In the genomic region with DNA sequence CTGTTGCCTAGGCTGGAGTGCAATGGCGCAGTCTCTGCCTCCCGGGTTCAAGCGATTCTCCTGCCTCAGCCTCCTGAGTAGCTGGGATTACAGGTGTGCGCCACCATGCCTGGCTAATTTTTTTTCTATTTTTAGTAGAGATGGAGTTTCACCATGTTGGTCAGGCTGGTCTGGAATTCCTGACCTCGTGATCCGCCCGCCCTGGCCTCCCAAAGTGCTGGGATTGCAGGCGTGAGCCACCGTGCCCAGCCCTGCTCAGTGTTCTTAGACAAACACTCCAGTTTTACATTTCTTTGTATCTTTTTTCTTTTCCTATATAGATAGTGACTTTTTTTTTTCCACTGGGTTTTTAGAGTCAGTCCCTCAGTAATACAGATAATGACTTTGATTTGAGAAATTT, we compare ENCODE assay signal across 7 cellular contexts. TPM values are rescaled to one million over a fixed set of nuclear protein-coding genes. Genes with fewer than 3 reads are reported as not detected.
DNase-seq lines count a peak whose midpoint lies in the region; ATAC-seq, FAIRE-seq and TF ChIP-seq lines count a peak whose summit lies in the region.
"Not testable (repeated sequence)": the region's sequence is repeated elsewhere in the genome, so short reads cannot be mapped to it uniquely, and the experiment has no call there.

No MANE protein-coding gene starts in this region.

- H3K9me3 Mint-ChIP-seq in CD8-positive, alpha-beta T cell; activated B cell treated with CpG ODN at 0.5 μM for 24 hours; naive thymus-derived CD8-positive, alpha-beta T cell; stimulated activated memory B cell treated with anti-CD40 and anti-IgM and Interleukin-4, amounts not matched to agents 10 μg/mL and 1 μg/mL and 100 μg/mL, for 72 hours: not testable (repeated sequence)

- H3K79me2 ChIP-seq in GM12878 (ENCODE audit: control insufficient read depth, insufficient read depth, low read length) = peaks cover 96% of the 10 kb centered on the region

- SMC1A ChIA-PET in GM12878 (lab: Charles Lee; ENCODE audit: uncharacterized antibody, unreplicated experiment) = not testable (repeated sequence)

- H3K36me3 ChIP-seq in CD8-positive, alpha-beta T cell (ENCODE audit: insufficient read depth, low read length); GM12878 (ENCODE audit: control insufficient read depth in 2 of 2, insufficient read depth in 2 of 2, low read length in 1 of 2): not testable (repeated sequence)

- H3K4me1 ChIP-seq in CD8-positive, alpha-beta T cell (ENCODE audit: insufficient read depth, low read length) = peaks cover 40% of the 10 kb centered on the region
- not testable (repeated sequence) for H3K4me1 ChIP-seq in GM12878 (ENCODE audit: control insufficient read depth, insufficient read depth, low read length)

- not testable (repeated sequence) for ATAC-seq in CD8-positive, alpha-beta T cell; activated B cell treated with CpG ODN at 0.5 μM for 24 hours (ENCODE audit: low read depth); GM12878; naive thymus-derived CD8-positive, alpha-beta T cell; stimulated activated memory B cell treated with anti-CD40 and anti-IgM and Interleukin-4, amounts not matched to agents 10 μg/mL and 1 μg/mL and 100 μg/mL, for 72 hours
- peak; percentile 21 for ATAC-seq in left colon

- peaks cover 24% of the 10 kb centered on the region for H3K36me3 Mint-ChIP-seq in CD8-positive, alpha-beta T cell
- H3K36me3 Mint-ChIP-seq in activated B cell treated with CpG ODN at 0.5 μM for 24 hours (ENCODE audit: low read depth) = peaks cover 22% of the 10 kb centered on the region
- peaks cover 0 to 10% (median 5%) of the 10 kb centered on the region in 3 donors for H3K36me3 Mint-ChIP-seq in naive thymus-derived CD8-positive, alpha-beta T cell
- H3K36me3 Mint-ChIP-seq in stimulated activated memory B cell treated with anti-CD40 and anti-IgM and Interleukin-4, amounts not matched to agents 10 μg/mL and 1 μg/mL and 100 μg/mL, for 72 hours = peaks cover 22% of the 10 kb centered on the region

- not testable (repeated sequence) for TF ChIP-seq POLR2A in GM12878 (IDR thresholded peaks at IDR 0.05; ENCODE audit: low read depth, low read length)

- 96% methylated on average over 9 of the region's 9 CpGs for WGBS in GM12878 (ENCODE audit: insufficient coverage, insufficient replicate concordance, low lambda C conversion rate, missing lambda C conversion rate)

- H3K4me3 Mint-ChIP-seq in CD8-positive, alpha-beta T cell = peak overlapping the region; percentile 9
- H3K4me3 Mint-ChIP-seq in activated B cell treated with CpG ODN at 0.5 μM for 24 hours = peak overlapping the region; percentile 9
- H3K4me3 Mint-ChIP-seq in naive thymus-derived CD8-positive, alpha-beta T cell = peak overlapping the region in 8 of 10 donors; percentile 21 to 79 (median 48)
- H3K4me3 Mint-ChIP-seq in stimulated activated memory B cell treated with anti-CD40 and anti-IgM and Interleukin-4, amounts not matched to agents 10 μg/mL and 1 μg/mL and 100 μg/mL, for 72 hours = peak overlapping the region; percentile 7

- not testable (repeated sequence) for DNase-seq in CD8-positive, alpha-beta T cell; HEK293T (ENCODE audit: extremely low spot score); activated B cell treated with CpG ODN at 0.5 μM for 24 hours; GM12878 (ENCODE audit: low read depth, low spot score); left colon; naive thymus-derived CD8-positive, alpha-beta T cell

- H3K9ac ChIP-seq in GM12878 (ENCODE audit: control insufficient read depth, insufficient read depth, low read length) = not testable (repeated sequence)

- CTCF ChIA-PET in CD8-positive, alpha-beta T cell (lab: Charles Lee); HEK293T (lab: Yijun Ruan, JAX); activated B cell treated with CpG ODN at 0.5 μM for 24 hours (lab: Charles Lee): not testable (repeated sequence)
- CTCF ChIA-PET in GM12878 (lab: Yijun Ruan, JAX) = interaction anchor here (0.6 kb wide), 1 partner anchor 388 kb away, joined by 3 read pairs; no protein-coding TSS in a partner anchor

- H4K20me1 ChIP-seq in GM12878 (ENCODE audit: control insufficient read depth, insufficient read depth) = not testable (repeated sequence)

- RAD21 ChIA-PET in GM12878 (lab: Charles Lee; ENCODE audit: unreplicated experiment) = not testable (repeated sequence)

- H3K27ac Mint-ChIP-seq in CD8-positive, alpha-beta T cell = peak overlapping the region; percentile 33
- H3K27ac Mint-ChIP-seq in activated B cell treated with CpG ODN at 0.5 μM for 24 hours = not testable (repeated sequence)
- H3K27ac Mint-ChIP-seq in naive thymus-derived CD8-positive, alpha-beta T cell = peak overlapping the region in 7 of 10 donors; percentile 0 to 53 (median 8)
- H3K27ac Mint-ChIP-seq in stimulated activated memory B cell treated with anti-CD40 and anti-IgM and Interleukin-4, amounts not matched to agents 10 μg/mL and 1 μg/mL and 100 μg/mL, for 72 hours = peak overlapping the region; percentile 54

- not testable (repeated sequence) for FAIRE-seq in GM12878 (lab: Jason Lieb, UNC)

- H3K27me3 ChIP-seq in CD8-positive, alpha-beta T cell (ENCODE audit: insufficient read depth, low read length); GM12878 (replicated peaks in 1 of 2; ENCODE audit: control insufficient read depth in 2 of 2, insufficient read depth in 2 of 2, low read length in 1 of 2): not testable (repeated sequence)

- TF ChIP-seq EP300 in GM12878 (IDR thresholded peaks at IDR 0.05; ENCODE audit: borderline replicate concordance in 1 of 2, control insufficient read depth in 1 of 2, low read depth in 2 of 2, low read length in 2 of 2) = not testable (repeated sequence)

- H3K27ac ChIP-seq in CD8-positive, alpha-beta T cell (ENCODE audit: low read depth, low read length); GM12878 (ENCODE audit: control insufficient read depth, insufficient read depth): not testable (repeated sequence)

- TF ChIP-seq CTCF in CD8-positive, alpha-beta T cell (IDR thresholded peaks at IDR 0.05); activated B cell treated with CpG ODN at 0.5 μM for 24 hours (IDR thresholded peaks at IDR 0.05); GM12878 (IDR thresholded peaks at IDR 0.05 in 2 of 3, conservative IDR thresholded peaks at IDR 0.05 in 1 of 3; ENCODE audit: control insufficient read depth in 2 of 3, extremely low read depth in 1 of 3, insufficient read depth in 1 of 3, low read depth in 3 of 3, low read length in 3 of 3): not testable (repeated sequence)

- POLR2A ChIA-PET in CD8-positive, alpha-beta T cell (lab: Charles Lee) = interaction anchor here (0.6 kb wide), 1 partner anchor 9 kb away, joined by 3 read pairs; no protein-coding TSS in a partner anchor
- POLR2A ChIA-PET in HEK293T (lab: Yijun Ruan, JAX); activated B cell treated with CpG ODN at 0.5 μM for 24 hours (lab: Charles Lee); naive thymus-derived CD8-positive, alpha-beta T cell (lab: Charles Lee): not testable (repeated sequence)
- POLR2A ChIA-PET in GM12878 (lab: Charles Lee) = interaction anchor here (0.6 kb wide), 1 partner anchor 84 kb away, joined by 3 read pairs; no protein-coding TSS in a partner anchor

- not testable (repeated sequence) for H2AFZ ChIP-seq in GM12878 (ENCODE audit: control insufficient read depth, low read depth, low read length)

- H3K4me2 ChIP-seq in GM12878 (ENCODE audit: control insufficient read depth, insufficient read depth) = not testable (repeated sequence)

- in situ Hi-C loops in GM12878 (cut with MboI) = not testable (repeated sequence)

- not testable (repeated sequence) for H3K27me3 Mint-ChIP-seq in CD8-positive, alpha-beta T cell (ENCODE audit: low read depth); activated B cell treated with CpG ODN at 0.5 μM for 24 hours; naive thymus-derived CD8-positive, alpha-beta T cell; stimulated activated memory B cell treated with anti-CD40 and anti-IgM and Interleukin-4, amounts not matched to agents 10 μg/mL and 1 μg/mL and 100 μg/mL, for 72 hours

- TF ChIP-seq RAD21 in GM12878 (IDR thresholded peaks at IDR 0.05; ENCODE audit: insufficient read depth, low read depth, low read length) = not testable (repeated sequence)

- H3K4me3 ChIP-seq in CD8-positive, alpha-beta T cell (ENCODE audit: low read depth, low read length); GM12878: not testable (repeated sequence)

- intact Hi-C loops in CD8-positive, alpha-beta T cell (cut with DNase I, micrococcal nuclease); activated B cell treated with CpG ODN at 0.5 μM for 24 hours (cut with micrococcal nuclease); left colon (cut with DNase I, micrococcal nuclease): not testable (repeated sequence)
- intact Hi-C loops in GM12878 (cut with micrococcal nuclease; ENCODE audit: unreplicated experiment) = loop anchor here (10.0 kb wide), 1 partner anchor 1131 kb away; no protein-coding TSS in a partner anchor

- not testable (repeated sequence) for BruUV-seq in GM12878 (replicated peaks; lab: Mats Ljungman, UMichigan)

- peaks cover 78% of the 10 kb centered on the region for H3K4me1 Mint-ChIP-seq in CD8-positive, alpha-beta T cell (ENCODE audit: low read depth)
- H3K4me1 Mint-ChIP-seq in activated B cell treated with CpG ODN at 0.5 μM for 24 hours = peaks cover 79% of the 10 kb centered on the region
- peaks cover 34 to 87% (median 80%) of the 10 kb centered on the region in 4 donors for H3K4me1 Mint-ChIP-seq in naive thymus-derived CD8-positive, alpha-beta T cell
- H3K4me1 Mint-ChIP-seq in stimulated activated memory B cell treated with anti-CD40 and anti-IgM and Interleukin-4, amounts not matched to agents 10 μg/mL and 1 μg/mL and 100 μg/mL, for 72 hours = peaks cover 82% of the 10 kb centered on the region

- H3K9me3 ChIP-seq in CD8-positive, alpha-beta T cell (ENCODE audit: low read length); GM12878 (replicated peaks; ENCODE audit: control insufficient read depth, insufficient read depth, low read length): not testable (repeated sequence)

RNA-seq across cellular contexts. Expression of a gene that starts 7.5 kb away (rescaled TPM):
- 100 to 1,000 TPM; 107 to 109 TPM for total RNA-seq in CD8-positive, alpha-beta T cell
- total RNA-seq in activated B cell treated with CpG ODN at 0.5 μM for 24 hours (155 and 180 TPM in 2 replicates), GM12878 (2014; rRNA removed) (101 and 118 TPM in 2 replicates), GM12878 (2014; rRNA removed; fragmentation: Illumina TruSeq; extraction: Trizol) (118 and 119 TPM in 2 replicates), GM12878 (2021) (86.5 and 90.1 TPM in 2 replicates), left colon (100 to 1,000 TPM; 102 to 126 TPM)
- total RNA-seq in GM12878 (2013; cell fraction: nucleolus; rRNA removed) = 827 and 867 TPM in 2 replicates
- polyA plus RNA-seq in GM12878 (2011; ENCODE audit: low read depth) = 28.2 TPM
- polyA plus RNA-seq in GM12878 (2011; rRNA removed) (95.0 and 106 TPM in 2 replicates), GM12878 (2014; fragmentation: Illumina TruSeq; extraction: Trizol) (59.7 and 63.7 TPM in 2 replicates), GM12878 (2014; fragmentation: Nextera tagmentation; extraction: Ambion mirVana) (10 to 100 TPM; 18.8 to 30.9 TPM), GM12878 (2014; rRNA removed) (44.8 and 50.2 TPM in 2 replicates), GM12878 (2016; fragmentation: Nextera tagmentation; extraction: Ambion mirVana) (10 to 100 TPM; 30.1 to 34.6 TPM)
- polyA plus RNA-seq in GM12878 (2011; cell fraction: cytosol; rRNA removed) = 69.3 and 90.0 TPM in 2 replicates
- 116 and 122 TPM in 2 replicates for polyA plus RNA-seq in GM12878 (2011; cell fraction: nucleus; rRNA removed)
- 34.2 and 43.6 TPM in 2 replicates for polyA plus RNA-seq in GM12878 (2012)
- 978 and 1,104 TPM in 2 replicates for polyA minus RNA-seq in GM12878 (2011; rRNA and poly(A)+ RNA removed)
- 99.6 and 130 TPM in 2 replicates for polyA minus RNA-seq in GM12878 (2011; cell fraction: cytosol; rRNA and poly(A)+ RNA removed)
- polyA minus RNA-seq in GM12878 (2011; cell fraction: nucleus; rRNA and poly(A)+ RNA removed) = 317 and 456 TPM in 2 replicates
- total RNA-seq in naive thymus-derived CD8-positive, alpha-beta T cell = 100 to 1,000 TPM; 136 to 137 TPM
- 10 to 100 TPM; 17.9 to 28.1 (median 26.1) TPM for polyA plus RNA-seq in naive thymus-derived CD8-positive, alpha-beta T cell
